ENCODE assay signal across 1 cellular context in the genomic region with DNA sequence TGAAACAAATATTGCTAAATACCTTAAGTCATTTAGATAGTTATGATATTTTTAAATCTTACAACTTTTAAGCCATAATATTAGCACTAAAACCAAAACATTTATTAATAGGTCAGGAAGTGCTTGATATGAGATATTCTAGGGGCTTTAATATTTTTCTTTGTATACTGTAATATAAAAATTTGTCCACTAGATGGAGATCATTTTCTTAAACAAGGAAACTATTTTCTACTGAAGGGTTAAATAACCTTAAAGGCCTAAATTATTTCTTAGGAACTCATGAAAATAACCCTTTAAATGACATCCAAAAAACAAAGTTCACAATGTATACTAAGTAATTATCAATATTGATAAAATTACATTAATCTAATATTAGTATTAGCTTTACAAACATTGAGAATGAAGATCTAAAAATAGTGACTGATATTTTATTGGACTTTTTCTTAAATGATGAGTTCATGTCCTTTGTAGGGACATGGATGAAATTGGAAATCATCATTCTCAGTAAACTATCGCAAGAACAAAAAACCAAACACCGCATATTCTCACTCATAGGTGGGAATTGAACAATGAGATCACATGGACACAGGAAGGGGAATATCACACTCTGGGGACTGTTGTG.
TF ChIP-seq lines count a peak whose summit lies in the region.

No MANE protein-coding gene starts in this region.

TF ChIP-seq in HCT116, 20 proteins besides CTCF, POLR2A, EP300 and RAD21 (continued from another document):
- TF ChIP-seq, protein P1, sequence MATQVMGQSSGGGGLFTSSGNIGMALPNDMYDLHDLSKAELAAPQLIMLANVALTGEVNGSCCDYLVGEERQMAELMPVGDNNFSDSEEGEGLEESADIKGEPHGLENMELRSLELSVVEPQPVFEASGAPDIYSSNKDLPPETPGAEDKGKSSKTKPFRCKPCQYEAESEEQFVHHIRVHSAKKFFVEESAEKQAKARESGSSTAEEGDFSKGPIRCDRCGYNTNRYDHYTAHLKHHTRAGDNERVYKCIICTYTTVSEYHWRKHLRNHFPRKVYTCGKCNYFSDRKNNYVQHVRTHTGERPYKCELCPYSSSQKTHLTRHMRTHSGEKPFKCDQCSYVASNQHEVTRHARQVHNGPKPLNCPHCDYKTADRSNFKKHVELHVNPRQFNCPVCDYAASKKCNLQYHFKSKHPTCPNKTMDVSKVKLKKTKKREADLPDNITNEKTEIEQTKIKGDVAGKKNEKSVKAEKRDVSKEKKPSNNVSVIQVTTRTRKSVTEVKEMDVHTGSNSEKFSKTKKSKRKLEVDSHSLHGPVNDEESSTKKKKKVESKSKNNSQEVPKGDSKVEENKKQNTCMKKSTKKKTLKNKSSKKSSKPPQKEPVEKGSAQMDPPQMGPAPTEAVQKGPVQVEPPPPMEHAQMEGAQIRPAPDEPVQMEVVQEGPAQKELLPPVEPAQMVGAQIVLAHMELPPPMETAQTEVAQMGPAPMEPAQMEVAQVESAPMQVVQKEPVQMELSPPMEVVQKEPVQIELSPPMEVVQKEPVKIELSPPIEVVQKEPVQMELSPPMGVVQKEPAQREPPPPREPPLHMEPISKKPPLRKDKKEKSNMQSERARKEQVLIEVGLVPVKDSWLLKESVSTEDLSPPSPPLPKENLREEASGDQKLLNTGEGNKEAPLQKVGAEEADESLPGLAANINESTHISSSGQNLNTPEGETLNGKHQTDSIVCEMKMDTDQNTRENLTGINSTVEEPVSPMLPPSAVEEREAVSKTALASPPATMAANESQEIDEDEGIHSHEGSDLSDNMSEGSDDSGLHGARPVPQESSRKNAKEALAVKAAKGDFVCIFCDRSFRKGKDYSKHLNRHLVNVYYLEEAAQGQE (IDR thresholded peaks at IDR 0.05; ENCODE audit: low read depth) = no peak
TF ChIP-seq in HCT116: peak in this region for 0.
